Comparison of ENCODE assay signal across 14 cellular contexts in genomic region chr4:37641352-37641751, GRCh38. TPM values are rescaled to one million over a fixed set of nuclear protein-coding genes. Genes with fewer than 3 reads are reported as not detected.
A peak's percentile ranks its signal among the peaks of the same experiment; 100 is the strongest.
DNase-seq lines count a peak whose midpoint lies in the region; ATAC-seq, FAIRE-seq and TF ChIP-seq lines count a peak whose summit lies in the region.
"Had no signal": no experiment of that assay in that cellular context is flagged by ENCODE, and none has a peak within 500 bp of the region (broad histone marks: within the 10 kb centered on the region; RNA-seq: fewer than 3 reads in every experiment).

No MANE protein-coding gene starts in this region.

- no peaks in the 10 kb centered on the region for H4K20me1 ChIP-seq in HepG2 (ENCODE audit: insufficient read depth, low read length)

- H3K4me1 ChIP-seq in HUES6 (ENCODE audit: control insufficient read depth, insufficient read depth, low read length) (peaks cover 32% of the 10 kb centered on the region), HepG2 (ENCODE audit: insufficient read depth, low read length) (peaks cover 19% of the 10 kb centered on the region)

- DNase-seq in bronchial epithelial cell (ENCODE audit: low read depth) = peak; percentile 40
- DNase-seq in HepG2 (ENCODE audit: low spot score) = no peak
- DNase-seq in germinal center (ENCODE audit: low spot score) = no peak
- no peak for DNase-seq in activated T-cell treated with anti-CD3 and anti-CD28 coated beads, Interleukin-2, amount 50 U/mL, for 48 hours
- DNase-seq: ACHN; CD4-positive, CD25-positive, alpha-beta regulatory T cell; DMS53; GF-D8; H7 had no signal

- no peak overlapping the region for H2AFZ ChIP-seq in HepG2 (ENCODE audit: low read length)

- POLR2A ChIA-PET in HepG2 (lab: Yijun Ruan, JAX) = no interaction called here

- no peak overlapping the region for H3K4me3 ChIP-seq in HUES6 (ENCODE audit: low read depth, low read length)
- no peak overlapping the region for H3K4me3 ChIP-seq in bronchial epithelial cell (ENCODE audit: low read depth, low read length)
- no peak overlapping the region for H3K4me3 ChIP-seq in HepG2 (replicated peaks in 1 of 3; ENCODE audit: insufficient read depth in 1 of 3, low read depth in 2 of 3, low read length in 3 of 3)
- H3K4me3 ChIP-seq: BLaER1 treated with 17β-estradiol and CSF1 and Interleukin-3, amounts not matched to agents 10 nM and 100 nM had no signal

- CTCF ChIA-PET in HepG2 (lab: Yijun Ruan, JAX; ENCODE audit: low intra/inter-chr PET ratio, low total read pairs) = no interaction called here

- ATAC-seq in esophagus mucosa = peak; percentile 25
- ATAC-seq in HepG2 = no peak
- no peak for ATAC-seq in GM18858 (IDR thresholded peaks at IDR 0.05; ENCODE audit: unreplicated experiment)
- no peak for ATAC-seq in GM19023 (IDR thresholded peaks at IDR 0.05; ENCODE audit: unreplicated experiment)

- peak overlapping the region; percentile 36 for H3K4me2 ChIP-seq in HepG2 (ENCODE audit: low read depth, low read length)

- H3K9me3 ChIP-seq in HUES6 (ENCODE audit: control insufficient read depth, insufficient read depth, low read depth, low read length) (no peaks in the 10 kb centered on the region), HepG2 (ENCODE audit: low read length) (no peaks in the 10 kb centered on the region)
- H3K9me3 ChIP-seq: BLaER1 treated with 17β-estradiol and CSF1 and Interleukin-3, amounts not matched to agents 10 nM and 100 nM had no signal

- BruUV-seq in HepG2 (replicated peaks; lab: Mats Ljungman, UMichigan) = no TSS peak

- TF ChIP-seq CTCF in bronchial epithelial cell (IDR thresholded peaks at IDR 0.05; ENCODE audit: insufficient read depth, low read length, severe bottlenecking) (no peak), HepG2 (CRISPR knock-in tag; IDR thresholded peaks at IDR 0.05) (no peak)

- no peaks in the 10 kb centered on the region for H3K27me3 ChIP-seq in HUES6 (ENCODE audit: control insufficient read depth, insufficient read depth, low read length)
- no peaks in the 10 kb centered on the region for H3K27me3 ChIP-seq in bronchial epithelial cell (ENCODE audit: control insufficient read depth, insufficient read depth, low read length)
- H3K27me3 ChIP-seq in HepG2 (ENCODE audit: control insufficient read depth in 1 of 2, insufficient read depth in 2 of 2, low read length in 2 of 2) = no peaks in the 10 kb centered on the region
- H3K27me3 ChIP-seq: BLaER1 treated with 17β-estradiol and CSF1 and Interleukin-3, amounts not matched to agents 10 nM and 100 nM had no signal

- in situ Hi-C loops in HepG2 (cut with HindIII; ENCODE audit: extremely low pct_ligation_motif_present, low pct_unique_long_range_greater_than_20kb) = no loop called here

- TF ChIP-seq POLR2A in HepG2 (IDR thresholded peaks at IDR 0.05; ENCODE audit: insufficient read depth in 1 of 2, low read depth in 2 of 2, low read length in 2 of 2) = no peak

- intact Hi-C loops in HepG2 (cut with micrococcal nuclease; ENCODE audit: unreplicated experiment) = loop anchor here (5.0 kb wide), 1 partner anchor 39 kb away; no protein-coding TSS in a partner anchor

- peak overlapping the region; percentile 29; the same call in 1 of the 2 replicates for H3K27ac ChIP-seq in HUES6 (ENCODE audit: low read depth, low read length)
- no peak overlapping the region for H3K27ac ChIP-seq in HepG2 (ENCODE audit: extremely low read length, insufficient read depth, low read length)
- H3K27ac ChIP-seq: BLaER1 treated with 17β-estradiol and CSF1 and Interleukin-3, amounts not matched to agents 10 nM and 100 nM had no signal

- H3K9ac ChIP-seq in HUES6 (ENCODE audit: low read length) (no peak overlapping the region), HepG2 (ENCODE audit: insufficient read depth, low read depth, low read length) (no peak overlapping the region)
- H3K9ac ChIP-seq: BLaER1 treated with 17β-estradiol and CSF1 and Interleukin-3, amounts not matched to agents 10 nM and 100 nM had no signal

- FAIRE-seq in bronchial epithelial cell (lab: Jason Lieb, UNC) (no peak), HepG2 (lab: Jason Lieb, UNC) (no peak)

- peaks cover 14% of the 10 kb centered on the region; the same call in 1 of the 2 replicates for H3K36me3 ChIP-seq in HUES6 (ENCODE audit: control insufficient read depth, insufficient read depth, low read length)
- H3K36me3 ChIP-seq in bronchial epithelial cell (ENCODE audit: control insufficient read depth, insufficient read depth, low read length) = no peaks in the 10 kb centered on the region
- H3K36me3 ChIP-seq in HepG2 (replicated peaks in 1 of 2; ENCODE audit: control insufficient read depth in 1 of 2, insufficient read depth in 2 of 2, low read length in 2 of 2) = peaks cover 4 to 31% of the 10 kb centered on the region in 2 experiments

- WGBS in HepG2 (ENCODE audit: low lambda C conversion rate) = 92% methylated on average over 3 of the region's 3 CpGs

- H3K79me2 ChIP-seq in HepG2 (ENCODE audit: insufficient read depth, low read length) = no peaks in the 10 kb centered on the region

- no peak for TF ChIP-seq RAD21 in HepG2 (CRISPR knock-in tag; IDR thresholded peaks at IDR 0.05)

- no peak for TF ChIP-seq EP300 in HepG2 (IDR thresholded peaks at IDR 0.05; ENCODE audit: low read depth in 2 of 2, low read length in 2 of 2)
- TF ChIP-seq EP300 in HepG2 (CRISPR knock-in tag; IDR thresholded peaks at IDR 0.05; ENCODE audit: borderline replicate concordance) = no peak

TF ChIP-seq in HepG2, 621 proteins besides CTCF, POLR2A, EP300 and RAD21 (continues in another document):
- no peak for TF ChIP-seq POGK (CRISPR knock-in tag; conservative IDR thresholded peaks at IDR 0.05)
- TF ChIP-seq NR2F1 (CRISPR knock-in tag; IDR thresholded peaks at IDR 0.05) = no peak
- TF ChIP-seq ZNF180 (CRISPR knock-in tag; IDR thresholded peaks at IDR 0.05; ENCODE audit: borderline replicate concordance, low read depth) = no peak
- no peak for TF ChIP-seq ZNF619 (CRISPR knock-in tag; IDR thresholded peaks at IDR 0.05)
- no peak for TF ChIP-seq ZNF710 (CRISPR knock-in tag; IDR thresholded peaks at IDR 0.05; ENCODE audit: borderline replicate concordance)

RNA-seq across cellular contexts. Expression of gene RELL1, which starts 44.8 kb away (rescaled TPM):
- total RNA-seq in bronchial epithelial cell (122 and 178 TPM in 2 replicates), esophagus mucosa (18.7 TPM), HepG2 (2016; rRNA removed; fragmentation: Illumina TruSeq; extraction: Trizol) (40.1 and 58.4 TPM in 2 replicates)
- 124 and 130 TPM in 2 replicates for total RNA-seq in HepG2 (2016; cell fraction: cytosol; rRNA removed; fragmentation: Illumina TruSeq; extraction: Trizol; ENCODE audit: low read depth)
- total RNA-seq in HepG2 (2016; cell fraction: insoluble cytoplasmic fraction; rRNA removed; fragmentation: Illumina TruSeq; extraction: Trizol) = 37.4 and 57.3 TPM in 2 replicates
- 53.5 and 55.2 TPM in 2 replicates for total RNA-seq in HepG2 (2016; cell fraction: membrane; rRNA removed; fragmentation: Illumina TruSeq; extraction: Trizol)
- 36.9 and 45.2 TPM in 2 replicates for total RNA-seq in HepG2 (2016; cell fraction: nucleus; rRNA removed; fragmentation: Illumina TruSeq; extraction: Trizol)
- polyA plus RNA-seq in HepG2 (2011; rRNA removed) = 8.4 and 11.1 TPM in 2 replicates
- 9.0 and 9.6 TPM in 2 replicates for polyA plus RNA-seq in HepG2 (2011; cell fraction: cytosol; rRNA removed)
- 5.5 and 7.2 TPM in 2 replicates for polyA plus RNA-seq in HepG2 (2011; cell fraction: nucleus; rRNA removed)
- 3.1 and 3.9 TPM in 2 replicates for polyA plus RNA-seq in HepG2 (2012)
- 1.5 and 2.3 TPM in 2 replicates for polyA plus RNA-seq in HepG2 (2016; cell fraction: cytosol; fragmentation: Illumina TruSeq; extraction: Trizol; ENCODE audit: low read depth)
- 6.7 and 8.9 TPM in 2 replicates for polyA plus RNA-seq in HepG2 (2016; cell fraction: insoluble cytoplasmic fraction; fragmentation: Illumina TruSeq; extraction: Trizol; ENCODE audit: low read depth)
- polyA plus RNA-seq in HepG2 (2016; cell fraction: membrane; fragmentation: Illumina TruSeq; extraction: Trizol; ENCODE audit: low read depth) = 3.9 and 4.1 TPM in 2 replicates
- polyA plus RNA-seq in HepG2 (2016; cell fraction: nucleus; fragmentation: Illumina TruSeq; extraction: Trizol; ENCODE audit: insufficient read depth, low read depth) = 13.1 and 16.3 TPM in 2 replicates
- 7.8 and 39.4 TPM in 2 replicates for polyA minus RNA-seq in HepG2 (2011; rRNA and poly(A)+ RNA removed; ENCODE audit: low replicate concordance)
- polyA minus RNA-seq in HepG2 (2011; cell fraction: cytosol; rRNA and poly(A)+ RNA removed) = 31.9 and 37.6 TPM in 2 replicates
- 16.4 and 18.5 TPM in 2 replicates for polyA minus RNA-seq in HepG2 (2011; cell fraction: nucleus; rRNA and poly(A)+ RNA removed)
